Comparison of ENCODE assay signal across 32 cellular contexts in the genomic region with DNA sequence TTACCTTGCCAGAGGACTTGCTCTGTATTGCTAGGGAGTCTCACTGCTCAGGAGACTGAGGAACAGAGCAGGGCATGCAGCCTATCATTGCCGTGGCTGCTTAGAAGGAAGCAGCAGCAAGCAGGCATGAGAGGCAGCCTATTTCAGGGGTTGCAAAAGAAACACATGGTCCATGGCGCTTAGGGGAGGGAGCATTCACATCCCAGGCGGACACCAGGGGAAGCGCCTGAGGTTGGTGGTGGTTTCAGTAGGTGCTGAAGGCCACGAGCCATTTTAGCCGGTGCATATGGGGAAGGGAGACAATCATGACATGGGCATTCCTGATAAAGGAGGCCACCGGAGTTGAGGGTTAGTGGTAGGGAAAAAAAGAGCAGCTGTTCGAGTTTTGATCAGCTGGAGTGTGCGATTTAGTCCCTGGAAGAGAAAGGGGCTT. TPM values are rescaled to one million over a fixed set of nuclear protein-coding genes. Genes with fewer than 3 reads are reported as not detected.
A peak's percentile ranks its signal among the peaks of the same experiment; 100 is the strongest.
DNase-seq lines count a peak whose midpoint lies in the region; ATAC-seq, FAIRE-seq and TF ChIP-seq lines count a peak whose summit lies in the region.
"Had no signal": no experiment of that assay in that cellular context is flagged by ENCODE, and none has a peak within 500 bp of the region (broad histone marks: within the 10 kb centered on the region; RNA-seq: fewer than 3 reads in every experiment).

No MANE protein-coding gene starts in this region.

- TF ChIP-seq CTCF in OCI-LY3 (IDR thresholded peaks at IDR 0.05; ENCODE audit: low read depth, low read length) (no peak), nephron progenitor cell (IDR thresholded peaks at IDR 0.05) (no peak)

- H2AK5ac ChIP-seq in trophoblast cell (ENCODE audit: low read length) = no peak overlapping the region

- H4K8ac ChIP-seq in trophoblast cell (ENCODE audit: low read depth, low read length) = no peak overlapping the region

- H3K4me3 ChIP-seq in OCI-LY3 (ENCODE audit: low read length) = peak overlapping the region; percentile 40
- H3K4me3 ChIP-seq in trophoblast cell (ENCODE audit: low read depth, low read length) = no peak overlapping the region
- H3K4me3 ChIP-seq: breast epithelium, dorsolateral prefrontal cortex, neural progenitor cell, right atrium auricular region, SJCRH30, spleen, tibial artery had no signal

- no peaks in the 10 kb centered on the region for H4K20me1 ChIP-seq in OCI-LY3 (ENCODE audit: insufficient read depth, low read length)

- no peak for DNase-seq in GM12892 (ENCODE audit: insufficient read length)
- no peak for DNase-seq in nephron progenitor cell
- no peak for DNase-seq in kidney glomerular epithelial cell (lab: John Stamatoyannopoulos, UW)
- no peak for DNase-seq in trophoblast cell
- DNase-seq: activated CD4-positive, CD25-positive, alpha-beta regulatory T cell; activated CD8-positive, alpha-beta T cell treated with anti-CD3 and anti-CD28 coated beads for 36 hours; amygdala; Caco-2; DMS53; dorsolateral prefrontal cortex; hippocampal formation; immature natural killer cell; NCI-H1092; NCI-H1694 treated with DMSO at 0.1 percent for 48 hours; NCI-H446; NCI-H748 treated with DMSO at 0.1 percent for 48 hours; SJCRH30; spleen; stimulated activated CD4-positive, alpha-beta T cell treated with anti-CD3 and anti-CD28 coated beads, Interleukin-2, amount 100 ng/mL, for 24 hours; stimulated activated CD8-positive, alpha-beta memory T cell treated with anti-CD3 and anti-CD28 coated beads, Interleukin-4, amount 100 ng/mL, for 48 hours; SW 1271; T1000; tibial artery had no signal

- peaks cover 56% of the 10 kb centered on the region for H3K79me2 ChIP-seq in OCI-LY3 (ENCODE audit: low read length)
- H3K79me2 ChIP-seq in trophoblast cell (ENCODE audit: control insufficient read depth, insufficient read depth, low read length, poor library complexity) = no peaks in the 10 kb centered on the region

- H3K27me3 ChIP-seq in OCI-LY3 (ENCODE audit: low read depth, low read length) (no peaks in the 10 kb centered on the region), trophoblast cell (ENCODE audit: insufficient read depth, low read length) (no peaks in the 10 kb centered on the region)
- H3K27me3 ChIP-seq: breast epithelium, dorsolateral prefrontal cortex, neural progenitor cell, right atrium auricular region, SJCRH30, spleen, tibial artery had no signal

- no CpG with 5 or more reads among the region's 9 CpGs for WGBS in trophoblast cell (ENCODE audit: extremely low coverage, insufficient coverage, insufficient read length)

- no peak overlapping the region for H3K4ac ChIP-seq in trophoblast cell (ENCODE audit: low read depth, low read length)

- no peak for ATAC-seq in activated T-helper 17 cell treated with anti-CD3 and anti-CD28 coated beads, Interleukin-2, amount 50 U/mL, for 72 hours (replicated peaks)
- ATAC-seq in GM18867 (IDR thresholded peaks at IDR 0.05; ENCODE audit: unreplicated experiment) = no peak
- ATAC-seq: activated CD8-positive, alpha-beta T cell treated with anti-CD3 and anti-CD28 coated beads for 36 hours; left lobe of liver had no signal

- no peak overlapping the region for H2BK120ac ChIP-seq in trophoblast cell (ENCODE audit: insufficient read depth, low read length, poor library complexity)

- H2BK5ac ChIP-seq in trophoblast cell (ENCODE audit: low read depth, low read length, poor library complexity) = no peak overlapping the region

- peak overlapping the region; percentile 96 for H3K27ac Mint-ChIP-seq in activated T-helper 17 cell treated with anti-CD3 and anti-CD28 coated beads, Interleukin-2, amount 50 U/mL, for 72 hours
- peak overlapping the region; percentile 66 for H3K27ac Mint-ChIP-seq in nephron progenitor cell
- H3K27ac Mint-ChIP-seq: activated naive CD4-positive, alpha-beta T cell treated with anti-CD3 and anti-CD28 coated beads, Interleukin-2, amount 50 U/mL, for 24 hours; neural progenitor cell had no signal

- no peaks in the 10 kb centered on the region for H3K27me3 Mint-ChIP-seq in activated T-helper 17 cell treated with anti-CD3 and anti-CD28 coated beads, Interleukin-2, amount 50 U/mL, for 72 hours
- H3K27me3 Mint-ChIP-seq in nephron progenitor cell (ENCODE audit: low read depth, poor library complexity) = no peaks in the 10 kb centered on the region
- H3K27me3 Mint-ChIP-seq: activated CD8-positive, alpha-beta T cell treated with anti-CD3 and anti-CD28 coated beads for 36 hours; activated naive CD4-positive, alpha-beta T cell treated with anti-CD3 and anti-CD28 coated beads, Interleukin-2, amount 50 U/mL, for 24 hours had no signal

- peak overlapping the region; percentile 76 for H3K4me3 Mint-ChIP-seq in activated T-helper 17 cell treated with anti-CD3 and anti-CD28 coated beads, Interleukin-2, amount 50 U/mL, for 72 hours
- no peak overlapping the region for H3K4me3 Mint-ChIP-seq in nephron progenitor cell
- H3K4me3 Mint-ChIP-seq: activated CD8-positive, alpha-beta T cell treated with anti-CD3 and anti-CD28 coated beads for 36 hours; activated naive CD4-positive, alpha-beta T cell treated with anti-CD3 and anti-CD28 coated beads, Interleukin-2, amount 50 U/mL, for 24 hours; immature natural killer cell; neural progenitor cell had no signal

- H3K4me1 ChIP-seq in OCI-LY3 (ENCODE audit: low read length) (peaks cover 65% of the 10 kb centered on the region), trophoblast cell (ENCODE audit: control insufficient read depth in 1 of 2, insufficient read depth in 2 of 2, low read length in 2 of 2) (peaks cover 0 to 4% of the 10 kb centered on the region in 2 experiments)
- H3K4me1 ChIP-seq: breast epithelium, Caco-2, SJCRH30 had no signal

- H2AFZ ChIP-seq in OCI-LY3 (ENCODE audit: low read depth, low read length) (no peak overlapping the region), trophoblast cell (ENCODE audit: insufficient read depth, low read length, poor library complexity) (no peak overlapping the region)
- H2AFZ ChIP-seq: neural progenitor cell had no signal

- no peaks in the 10 kb centered on the region for H3K9me3 ChIP-seq in OCI-LY3 (ENCODE audit: insufficient read depth, low read length)
- H3K9me3 ChIP-seq in trophoblast cell (ENCODE audit: insufficient read depth, low read depth, low read length) = no peaks in the 10 kb centered on the region
- H3K9me3 ChIP-seq: breast epithelium, Caco-2, right atrium auricular region, SJCRH30, spleen, tibial artery had no signal

- peak overlapping the region; percentile 100 for H3K27ac ChIP-seq in OCI-LY3 (ENCODE audit: low read length)
- H3K27ac ChIP-seq in trophoblast cell (ENCODE audit: low read depth, low read length) = no peak overlapping the region
- H3K27ac ChIP-seq: breast epithelium, C4-2B, dorsolateral prefrontal cortex, neural progenitor cell, right atrium auricular region, SJCRH30, spleen, tibial artery had no signal

- peaks cover 50% of the 10 kb centered on the region for H3K4me1 Mint-ChIP-seq in activated T-helper 17 cell treated with anti-CD3 and anti-CD28 coated beads, Interleukin-2, amount 50 U/mL, for 72 hours
- peaks cover 9% of the 10 kb centered on the region for H3K4me1 Mint-ChIP-seq in nephron progenitor cell

- H2BK12ac ChIP-seq in trophoblast cell (ENCODE audit: low read length) = no peak overlapping the region

- H3K79me1 ChIP-seq in trophoblast cell (ENCODE audit: low read length) = no peaks in the 10 kb centered on the region

- H3K4me2 ChIP-seq in OCI-LY3 (ENCODE audit: low read length) (peak overlapping the region; percentile 50), trophoblast cell (ENCODE audit: low read length) (no peak overlapping the region)
- H3K4me2 ChIP-seq: neural progenitor cell had no signal

- H3K36me3 ChIP-seq in OCI-LY3 (replicated peaks; ENCODE audit: low read depth, low read length) (peaks cover 4% of the 10 kb centered on the region), trophoblast cell (ENCODE audit: control insufficient read depth in 1 of 2, insufficient read depth in 2 of 2, low read length in 2 of 2) (no peaks in the 10 kb centered on the region)
- H3K36me3 ChIP-seq: breast epithelium, neural progenitor cell, right atrium auricular region, SJCRH30, spleen, tibial artery had no signal

- H4K12ac ChIP-seq in trophoblast cell (ENCODE audit: low read depth, low read length) = no peak overlapping the region

- H3K18ac ChIP-seq in trophoblast cell (ENCODE audit: low read length) = no peak overlapping the region

- TF ChIP-seq POLR2A in GM12892 (IDR thresholded peaks at IDR 0.05; ENCODE audit: low read depth, low read length) = no peak

- FAIRE-seq in GM12892 (lab: Jason Lieb, UNC) = peak; percentile 36

- peaks cover 13% of the 10 kb centered on the region for H3K36me3 Mint-ChIP-seq in activated T-helper 17 cell treated with anti-CD3 and anti-CD28 coated beads, Interleukin-2, amount 50 U/mL, for 72 hours (ENCODE audit: low read depth)
- H3K36me3 Mint-ChIP-seq in nephron progenitor cell (ENCODE audit: low read depth) = peaks cover 4% of the 10 kb centered on the region
- H3K36me3 Mint-ChIP-seq: neural progenitor cell had no signal

- H3K14ac ChIP-seq in trophoblast cell (ENCODE audit: low read length) = no peak overlapping the region

- H3K9ac ChIP-seq in OCI-LY3 (ENCODE audit: low read length) (peak overlapping the region; percentile 64; the same call in 1 of the 2 replicates), trophoblast cell (ENCODE audit: low read length) (no peak overlapping the region)
- H3K9ac ChIP-seq: neural progenitor cell had no signal

- no peak overlapping the region for H3K23ac ChIP-seq in trophoblast cell (ENCODE audit: low read length)

- no peaks in the 10 kb centered on the region for H3K9me3 Mint-ChIP-seq in activated T-helper 17 cell treated with anti-CD3 and anti-CD28 coated beads, Interleukin-2, amount 50 U/mL, for 72 hours
- H3K9me3 Mint-ChIP-seq in nephron progenitor cell = no peaks in the 10 kb centered on the region
- H3K9me3 Mint-ChIP-seq: activated CD8-positive, alpha-beta T cell treated with anti-CD3 and anti-CD28 coated beads for 36 hours; activated naive CD4-positive, alpha-beta T cell treated with anti-CD3 and anti-CD28 coated beads, Interleukin-2, amount 50 U/mL, for 24 hours; immature natural killer cell; neural progenitor cell had no signal

- H4K91ac ChIP-seq in trophoblast cell (ENCODE audit: low read depth, low read length) = no peak overlapping the region

RNA-seq across cellular contexts. Expression of gene FARS2, which starts 20.9 kb away (rescaled TPM):
- polyA plus RNA-seq in GM12892 (2012; ENCODE audit: missing spikeins) = 14.9 TPM
- 10 to 100 TPM; 19.3 to 48.3 TPM for total RNA-seq in activated T-helper 17 cell treated with anti-CD3 and anti-CD28 coated beads, Interleukin-2, amount 50 U/mL, for 72 hours
- polyA plus RNA-seq in trophoblast cell (2013) = 6.2 and 6.3 TPM in 2 replicates

RNA-seq across cellular contexts. Expression of gene LYRM4, which starts 21.5 kb away (rescaled TPM):
- polyA plus RNA-seq in GM12892 (2012; ENCODE audit: missing spikeins) = 56.5 TPM
- total RNA-seq in activated T-helper 17 cell treated with anti-CD3 and anti-CD28 coated beads, Interleukin-2, amount 50 U/mL, for 72 hours = 10 to 100 TPM; 34.0 to 64.2 TPM
- 20.8 and 21.6 TPM in 2 replicates for polyA plus RNA-seq in trophoblast cell (2013)
